Comparison of ENCODE assay signal across 24 cellular contexts in the genomic region with DNA sequence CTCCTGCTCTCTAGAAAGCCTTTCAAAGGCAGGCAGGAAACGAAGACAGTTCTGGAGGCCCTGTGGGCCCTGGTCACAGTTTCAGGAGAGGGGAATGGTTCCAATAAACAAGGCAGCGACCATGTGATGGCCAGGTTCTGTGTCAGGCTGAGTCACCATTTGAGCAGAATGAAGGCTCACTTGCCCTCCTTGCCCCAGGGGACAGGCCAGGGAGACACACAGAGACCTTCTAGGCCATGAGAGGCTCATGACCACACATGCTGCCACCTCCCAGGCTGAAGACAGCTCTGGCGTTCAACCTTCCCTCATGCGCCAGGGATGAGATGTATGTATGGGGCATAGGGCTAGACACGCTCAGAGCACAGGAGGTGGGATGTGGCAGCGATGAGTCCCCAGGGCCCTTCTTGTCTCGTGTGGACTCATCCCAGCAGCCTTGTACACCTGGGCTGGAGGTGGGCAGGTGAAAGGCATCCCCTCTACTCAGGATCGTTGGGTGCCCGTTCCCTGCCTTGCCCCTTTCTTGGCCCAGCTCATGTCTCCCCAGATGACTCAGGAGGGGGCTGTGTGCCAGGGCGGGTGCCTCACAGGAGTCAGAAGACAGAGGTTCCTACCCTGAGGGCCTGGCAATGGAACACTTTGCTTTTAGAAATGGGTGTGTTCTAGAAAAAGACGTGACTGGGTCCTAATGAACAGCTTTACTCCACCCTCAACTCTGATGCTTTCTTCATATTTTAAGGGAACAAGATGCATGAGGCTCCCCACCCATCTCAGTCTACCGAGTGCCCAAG. TPM values are rescaled to one million over a fixed set of nuclear protein-coding genes. Genes with fewer than 3 reads are reported as not detected.
DNase-seq lines count a peak whose midpoint lies in the region; ATAC-seq and TF ChIP-seq lines count a peak whose summit lies in the region.
"Had no signal": no experiment of that assay in that cellular context is flagged by ENCODE, and none has a peak within 500 bp of the region (broad histone marks: within the 10 kb centered on the region; RNA-seq: fewer than 3 reads in every experiment).

No MANE protein-coding gene starts in this region.

- POLR2A ChIA-PET in MCF 10A (lab: Yijun Ruan, JAX), result no interaction called here

- H3K4me3 ChIP-seq in breast epithelium (no peak overlapping the region), SJSA1 (no peak overlapping the region), testis (no peak overlapping the region)
- H3K4me3 ChIP-seq: BLaER1 treated with 17β-estradiol and CSF1 and Interleukin-3, amounts not matched to agents 10 nM and 100 nM; smooth muscle cell had no signal

- H3K4me1 Mint-ChIP-seq in MCF 10A (ENCODE audit: insufficient read depth, unreplicated experiment), result peaks cover 18% of the 10 kb centered on the region
- H3K4me1 Mint-ChIP-seq: activated CD4-positive, alpha-beta T cell treated with anti-CD3 and anti-CD28 coated beads for 36 hours; activated CD8-positive, alpha-beta memory T cell treated with anti-CD3 and anti-CD28 coated beads, Interleukin-2, amount 10 ng/mL, durations not matched to agents 7 days and 5 days had no signal

- WGBS in testis, 2 donors, result 89 to 95% methylated on average over 10 to 12 of the region's 12 CpGs

- H3K27me3 ChIP-seq in breast epithelium, result no peaks in the 10 kb centered on the region
- H3K27me3 ChIP-seq in SJSA1 (replicated peaks), result no peaks in the 10 kb centered on the region
- H3K27me3 ChIP-seq in foreskin keratinocyte, result peaks cover 28% of the 10 kb centered on the region
- H3K27me3 ChIP-seq in testis, result no peaks in the 10 kb centered on the region
- H3K27me3 ChIP-seq: BLaER1 treated with 17β-estradiol and CSF1 and Interleukin-3, amounts not matched to agents 10 nM and 100 nM had no signal

- H3K27ac Mint-ChIP-seq in MCF 10A (ENCODE audit: low read depth, unreplicated experiment), result peak overlapping the region; percentile 83
- H3K27ac Mint-ChIP-seq: activated CD4-positive, alpha-beta T cell treated with anti-CD3 and anti-CD28 coated beads for 36 hours; activated CD8-positive, alpha-beta memory T cell treated with anti-CD3 and anti-CD28 coated beads, Interleukin-2, amount 10 ng/mL, durations not matched to agents 7 days and 5 days; activated naive CD8-positive, alpha-beta T cell treated with anti-CD3 and anti-CD28 coated beads, Interleukin-2, amount 10 ng/mL, durations not matched to agents 7 days and 5 days; nephron progenitor cell; type B pancreatic cell had no signal

- ATAC-seq in foreskin keratinocyte, result peak; percentile 80
- ATAC-seq in GM19328 (IDR thresholded peaks at IDR 0.05; ENCODE audit: unreplicated experiment), result no peak
- ATAC-seq in HG02852 (IDR thresholded peaks at IDR 0.05; ENCODE audit: unreplicated experiment), result no peak
- ATAC-seq: activated CD4-positive, alpha-beta T cell treated with anti-CD3 and anti-CD28 coated beads for 36 hours; activated CD8-positive, alpha-beta memory T cell treated with anti-CD3 and anti-CD28 coated beads, Interleukin-2, amount 10 ng/mL, durations not matched to agents 7 days and 5 days; effector memory CD8-positive, alpha-beta T cell; left lobe of liver had no signal

- TF ChIP-seq POLR2A in breast epithelium (IDR thresholded peaks at IDR 0.05) (no peak), testis (IDR thresholded peaks at IDR 0.05) (no peak)

- H3K9me3 Mint-ChIP-seq in MCF 10A (ENCODE audit: unreplicated experiment), result no peaks in the 10 kb centered on the region
- H3K9me3 Mint-ChIP-seq: activated naive CD8-positive, alpha-beta T cell treated with anti-CD3 and anti-CD28 coated beads, Interleukin-2, amount 10 ng/mL, durations not matched to agents 7 days and 5 days; effector memory CD8-positive, alpha-beta T cell; nephron progenitor cell; type B pancreatic cell had no signal

- H3K4me1 ChIP-seq in breast epithelium (no peaks in the 10 kb centered on the region), SJSA1 (replicated peaks) (peaks cover 43% of the 10 kb centered on the region), foreskin keratinocyte (no peaks in the 10 kb centered on the region), testis (no peaks in the 10 kb centered on the region)

- H3K4me3 Mint-ChIP-seq in MCF 10A (ENCODE audit: unreplicated experiment), result no peak overlapping the region
- H3K4me3 Mint-ChIP-seq: activated CD4-positive, alpha-beta T cell treated with anti-CD3 and anti-CD28 coated beads for 36 hours; activated CD8-positive, alpha-beta memory T cell treated with anti-CD3 and anti-CD28 coated beads, Interleukin-2, amount 10 ng/mL, durations not matched to agents 7 days and 5 days; activated naive CD8-positive, alpha-beta T cell treated with anti-CD3 and anti-CD28 coated beads, Interleukin-2, amount 10 ng/mL, durations not matched to agents 7 days and 5 days; effector memory CD8-positive, alpha-beta T cell; nephron progenitor cell; type B pancreatic cell had no signal

- no peak for TF ChIP-seq CTCF in MCF 10A (IDR thresholded peaks at IDR 0.05; ENCODE audit: unreplicated experiment)
- TF ChIP-seq CTCF in breast epithelium (IDR thresholded peaks at IDR 0.05), result no peak
- TF ChIP-seq CTCF in foreskin keratinocyte (conservative IDR thresholded peaks at IDR 0.05), result no peak
- no peak for TF ChIP-seq CTCF in testis (IDR thresholded peaks at IDR 0.05)

- intact Hi-C loops in MCF 10A (cut with micrococcal nuclease) (no loop called here), breast epithelium (cut with DNase I; ENCODE audit: low total_unique reads) (no loop called here), testis (cut with DNase I; ENCODE audit: low total_unique reads) (no loop called here)

- H3K27me3 Mint-ChIP-seq in MCF 10A (ENCODE audit: insufficient read depth, unreplicated experiment), result no peaks in the 10 kb centered on the region
- H3K27me3 Mint-ChIP-seq: activated CD4-positive, alpha-beta T cell treated with anti-CD3 and anti-CD28 coated beads for 36 hours; type B pancreatic cell had no signal

- DNase-seq in MCF 10A (ENCODE audit: unreplicated experiment) (peak; percentile 89), breast epithelium (ENCODE audit: low spot score in 2 of 2) (no peak), SJSA1 (ENCODE audit: low read depth in 1 of 2, low spot score in 2 of 2) (peak; percentile 83 to 92), foreskin keratinocyte (peak; percentile 24 to 70), SK-N-DZ (ENCODE audit: low spot score) (no peak), testis (no peak)
- DNase-seq: 8988T; activated CD4-positive, alpha-beta T cell treated with anti-CD3 and anti-CD28 coated beads for 36 hours; activated CD8-positive, alpha-beta memory T cell treated with anti-CD3 and anti-CD28 coated beads, Interleukin-2, amount 10 ng/mL, durations not matched to agents 7 days and 5 days; activated naive CD8-positive, alpha-beta T cell treated with anti-CD3 and anti-CD28 coated beads, Interleukin-2, amount 10 ng/mL, durations not matched to agents 7 days and 5 days; effector memory CD8-positive, alpha-beta T cell; GDM1; midbrain; NCI-H1105; NCI-H2081; NCI-H446; nephron progenitor cell; stimulated activated CD4-positive, alpha-beta T cell treated with anti-CD3 and anti-CD28 coated beads, Interleukin-4, amount 100 ng/mL, for 1 hour had no signal

- no TSS peak for BruUV-seq in MCF 10A (replicated peaks; lab: Mats Ljungman, UMichigan)

- H3K36me3 ChIP-seq in breast epithelium, result no peaks in the 10 kb centered on the region
- no peaks in the 10 kb centered on the region for H3K36me3 ChIP-seq in SJSA1
- no peaks in the 10 kb centered on the region for H3K36me3 ChIP-seq in testis (ENCODE audit: low read depth, missing control alignments)
- H3K36me3 ChIP-seq: BLaER1 treated with 17β-estradiol and CSF1 and Interleukin-3, amounts not matched to agents 10 nM and 100 nM had no signal

- H3K9me3 ChIP-seq in breast epithelium, result no peaks in the 10 kb centered on the region
- H3K9me3 ChIP-seq in SJSA1 (replicated peaks), result no peaks in the 10 kb centered on the region
- H3K9me3 ChIP-seq in testis, result no peaks in the 10 kb centered on the region
- H3K9me3 ChIP-seq: BLaER1 treated with 17β-estradiol and CSF1 and Interleukin-3, amounts not matched to agents 10 nM and 100 nM had no signal

- H3K36me3 Mint-ChIP-seq in MCF 10A (ENCODE audit: insufficient read depth, unreplicated experiment), result no peaks in the 10 kb centered on the region
- H3K36me3 Mint-ChIP-seq: activated CD8-positive, alpha-beta memory T cell treated with anti-CD3 and anti-CD28 coated beads, Interleukin-2, amount 10 ng/mL, durations not matched to agents 7 days and 5 days; activated naive CD8-positive, alpha-beta T cell treated with anti-CD3 and anti-CD28 coated beads, Interleukin-2, amount 10 ng/mL, durations not matched to agents 7 days and 5 days; type B pancreatic cell had no signal

- CTCF ChIA-PET in MCF 10A (lab: Yijun Ruan, JAX), result interaction anchor here (1.6 kb wide), 1 partner anchor 11 kb away, joined by 3 read pairs; no protein-coding TSS in a partner anchor

- no peak overlapping the region for H3K27ac ChIP-seq in breast epithelium
- peak overlapping the region; percentile 46 for H3K27ac ChIP-seq in SJSA1
- H3K27ac ChIP-seq in foreskin keratinocyte, result no peak overlapping the region
- H3K27ac ChIP-seq in testis, result no peak overlapping the region
- H3K27ac ChIP-seq: BLaER1 treated with 17β-estradiol and CSF1 and Interleukin-3, amounts not matched to agents 10 nM and 100 nM had no signal

RNA-seq across cellular contexts. Expression of a gene that starts 22.8 kb away (rescaled TPM):
- total RNA-seq in MCF 10A (2022) (33.0 and 37.2 TPM in 2 replicates), breast epithelium (100 to 1,000 TPM in 1 of 3 donors, 10 to 100 TPM in 2; 26.7 to 109 (median 52.4) TPM), foreskin keratinocyte (7.0 and 9.9 TPM in 2 replicates), testis (10 to 100 TPM; 10.7 to 12.8 TPM)
- 11.7 and 22.4 TPM in 2 replicates for total RNA-seq in SJSA1 (2014; rRNA removed; shearing (Covaris generic))
- polyA plus RNA-seq in foreskin keratinocyte (0.91 and 1.8 TPM in 2 replicates), testis (ENCODE audit: insufficient read depth, low read depth, low replicate concordance) (6.1 TPM)
- 27.6 and 36.5 TPM in 2 replicates for polyA plus RNA-seq in SK-N-DZ (2014; cell fraction: cytosol; rRNA removed)
- polyA plus RNA-seq in SK-N-DZ (2014; cell fraction: nucleus; rRNA removed), result 18.9 and 20.8 TPM in 2 replicates
- total RNA-seq: activated CD8-positive, alpha-beta memory T cell treated with anti-CD3 and anti-CD28 coated beads, Interleukin-2, amount 10 ng/mL, durations not matched to agents 7 days and 5 days had no signal

Comparison
In these comparisons a context has a peak if more than half of its experiments do, and no peak if none do; other contexts are left out.
1. DNase-seq: peak in MCF 10A (single experiment), SJSA1 (2 of 2) and foreskin keratinocyte (2 of 2); none in breast epithelium (0 of 2), SK-N-DZ (single experiment) and testis (single experiment).